Comparison of ENCODE assay signal across 14 cellular contexts in genomic region chr17:18166894-18167293, GRCh38. TPM values are rescaled to one million over a fixed set of nuclear protein-coding genes. Genes with fewer than 3 reads are reported as not detected.
A peak's percentile ranks its signal among the peaks of the same experiment; 100 is the strongest.
DNase-seq lines count a peak whose midpoint lies in the region; ATAC-seq and TF ChIP-seq lines count a peak whose summit lies in the region.
"Had no signal": no experiment of that assay in that cellular context is flagged by ENCODE, and none has a peak within 500 bp of the region (broad histone marks: within the 10 kb centered on the region; RNA-seq: fewer than 3 reads in every experiment).

No MANE protein-coding gene starts in this region.

- H3K36me3 ChIP-seq in HEK293 (ENCODE audit: control insufficient read depth in 2 of 2, insufficient read depth in 1 of 2, low read length in 2 of 2) = no peaks in the 10 kb centered on the region

- H3K27ac ChIP-seq in HEK293 (ENCODE audit: extremely low read depth, low read depth, low read length) = no peak overlapping the region
- no peak overlapping the region for H3K27ac ChIP-seq in foreskin keratinocyte

- CTCF ChIA-PET in HEK293 (lab: Yijun Ruan, JAX) = no interaction called here

- no peaks in the 10 kb centered on the region for H3K27me3 ChIP-seq in foreskin keratinocyte

- no peak for ATAC-seq in foreskin keratinocyte
- ATAC-seq in HG02973 (IDR thresholded peaks at IDR 0.05; ENCODE audit: unreplicated experiment) = no peak
- ATAC-seq in HG03378 (IDR thresholded peaks at IDR 0.05; ENCODE audit: unreplicated experiment) = no peak
- ATAC-seq in GM18873 (IDR thresholded peaks at IDR 0.05; ENCODE audit: low FRiP score, unreplicated experiment) = no peak
- ATAC-seq: stimulated activated memory B cell treated with anti-CD40 and anti-IgM and Interleukin-4, amounts not matched to agents 10 μg/mL and 1 μg/mL and 100 μg/mL, for 72 hours had no signal

- TF ChIP-seq CTCF in AG10803 (conservative IDR thresholded peaks at IDR 0.05; ENCODE audit: low read length) = 0 out of 2 replicates have a peak, but pooled peaks have one; percentile 11
- no peak for TF ChIP-seq CTCF in HEK293 (tag by site-specific recombination; IDR thresholded peaks at IDR 0.05)
- peak; percentile 36 for TF ChIP-seq CTCF in foreskin keratinocyte (conservative IDR thresholded peaks at IDR 0.05)

- no peak overlapping the region for H3K4me3 ChIP-seq in AG10803 (ENCODE audit: low read length)
- no peak overlapping the region for H3K4me3 ChIP-seq in HEK293 (ENCODE audit: low read depth, low read length)

- DNase-seq in AG10803 (ENCODE audit: low read depth) = no peak
- DNase-seq in SK-MEL-5 (ENCODE audit: low read depth, low spot score) = peak; percentile 33
- DNase-seq in foreskin keratinocyte = no peak
- no peak for DNase-seq in middle frontal gyrus (ENCODE audit: extremely low spot score, low spot score)
- DNase-seq: anterior cingulate cortex; H7; NCI-H526; stimulated activated CD4-positive, alpha-beta T cell treated with anti-CD3 and anti-CD28 coated beads, Interleukin-2, amount 100 ng/mL, for 24 hours had no signal

- in situ Hi-C loops in SK-MEL-5 (cut with HindIII; ENCODE audit: low pct_unique_long_range_greater_than_20kb, low sequenced_read_pairs) = no loop called here

- POLR2A ChIA-PET in HEK293 (lab: Yijun Ruan, JAX) = no interaction called here

- no peaks in the 10 kb centered on the region for H3K9me3 ChIP-seq in HEK293 (ENCODE audit: control insufficient read depth, insufficient read depth, low read depth, low read length)

- no peaks in the 10 kb centered on the region for H3K4me1 ChIP-seq in HEK293 (ENCODE audit: control insufficient read depth, insufficient read depth, low read length)
- H3K4me1 ChIP-seq in foreskin keratinocyte = no peaks in the 10 kb centered on the region

TF ChIP-seq in HEK293, 187 proteins besides CTCF, POLR2A, EP300 and RAD21:
- no peak for TF ChIP-seq ZNF423 (tag by site-specific recombination; IDR thresholded peaks at IDR 0.05)
- no peak for TF ChIP-seq BCL6B (tag by site-specific recombination; IDR thresholded peaks at IDR 0.05)
- TF ChIP-seq ZNF571 (tag by site-specific recombination; IDR thresholded peaks at IDR 0.05) = no peak
- TF ChIP-seq ZNF2 (tag by site-specific recombination; IDR thresholded peaks at IDR 0.05) = peak; percentile 100
- peak; percentile 44; the same call in 1 of the 2 replicates for TF ChIP-seq ZNF600 (tag by site-specific recombination; IDR thresholded peaks at IDR 0.05)
- TF ChIP-seq ZNF654 (tag by site-specific recombination; IDR thresholded peaks at IDR 0.05; ENCODE audit: low read depth) = peak; percentile 47
TF ChIP-seq in HEK293: peak in this region for 3.

RNA-seq across cellular contexts. Expression of gene ALKBH5, which starts 16.7 kb away (rescaled TPM):
- total RNA-seq in SK-MEL-5 (2014; rRNA removed; shearing (Covaris generic)) = 85.5 and 97.6 TPM in 2 replicates
- polyA plus RNA-seq in SK-MEL-5 (2015; cell fraction: cytosol; rRNA removed) = 99.1 and 105 TPM in 2 replicates
- 19.7 and 21.3 TPM in 2 replicates for polyA plus RNA-seq in SK-MEL-5 (2015; cell fraction: nucleus; rRNA removed)
- total RNA-seq in foreskin keratinocyte = 79.7 and 87.7 TPM in 2 replicates
- polyA plus RNA-seq in foreskin keratinocyte = 54.0 and 59.2 TPM in 2 replicates

RNA-seq across cellular contexts. Expression of gene MYO15A, which starts 58.3 kb away (rescaled TPM):
- 0.08 and 0.16 TPM in 2 replicates for total RNA-seq in SK-MEL-5 (2014; rRNA removed; shearing (Covaris generic))
- 0.30 and 0.43 TPM in 2 replicates for polyA plus RNA-seq in SK-MEL-5 (2015; cell fraction: cytosol; rRNA removed)
- 1.8 and 3.6 TPM in 2 replicates for polyA plus RNA-seq in SK-MEL-5 (2015; cell fraction: nucleus; rRNA removed)
- total RNA-seq in foreskin keratinocyte = 0.32 and 0.37 TPM in 2 replicates
- polyA plus RNA-seq in foreskin keratinocyte = 0.16 and 0.38 TPM in 2 replicates
- total RNA-seq: Daoy had no signal

RNA-seq across cellular contexts. Expression of gene LLGL1, which starts 58.5 kb away (rescaled TPM):
- total RNA-seq in SK-MEL-5 (2014; rRNA removed; shearing (Covaris generic)) = 16.9 and 18.0 TPM in 2 replicates
- polyA plus RNA-seq in SK-MEL-5 (2015; cell fraction: cytosol; rRNA removed) = 49.7 and 66.4 TPM in 2 replicates
- polyA plus RNA-seq in SK-MEL-5 (2015; cell fraction: nucleus; rRNA removed) = 23.5 and 29.6 TPM in 2 replicates
- total RNA-seq in foreskin keratinocyte = 32.8 and 33.6 TPM in 2 replicates
- 16.7 and 17.8 TPM in 2 replicates for polyA plus RNA-seq in foreskin keratinocyte
